Comparison of ENCODE assay signal across 10 cellular contexts in the genomic region with DNA sequence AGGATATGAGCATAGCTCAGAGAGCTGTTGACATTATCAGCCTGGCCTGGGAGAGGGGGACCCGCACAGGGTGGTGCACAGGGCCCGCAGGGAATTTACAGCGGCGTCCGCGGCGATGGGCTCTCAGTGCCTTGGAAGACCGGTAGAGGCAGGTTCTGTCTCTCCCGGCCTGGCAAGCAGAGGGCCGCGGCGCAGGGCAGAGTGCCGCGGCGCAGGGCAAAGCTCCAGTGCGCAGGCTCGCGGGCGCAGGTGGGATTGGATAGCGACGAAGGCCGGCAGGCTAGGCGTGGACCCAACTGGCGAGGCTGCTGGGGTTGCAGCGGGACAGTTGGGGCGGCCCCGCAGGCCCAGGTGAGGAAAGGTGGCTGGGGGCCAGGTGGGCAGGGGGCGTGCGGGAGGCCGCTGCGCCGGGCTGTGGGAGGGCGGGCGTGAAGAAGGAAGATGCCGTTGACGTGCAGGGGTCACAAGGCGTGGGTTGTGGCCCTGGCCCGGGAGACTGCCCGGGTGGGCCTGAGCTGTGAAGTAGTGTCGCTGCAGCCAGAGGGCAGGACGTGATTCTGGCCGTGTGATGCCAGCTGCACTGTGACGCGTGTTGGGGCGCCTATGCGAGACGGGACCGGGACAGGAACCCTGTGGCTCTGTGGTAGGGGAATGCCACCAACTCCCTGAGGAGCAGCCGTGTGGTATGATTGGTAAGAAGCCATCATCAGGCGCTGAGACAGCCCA. TPM values are rescaled to one million over a fixed set of nuclear protein-coding genes. Genes with fewer than 3 reads are reported as not detected.
DNase-seq lines count a peak whose midpoint lies in the region; ATAC-seq, FAIRE-seq and TF ChIP-seq lines count a peak whose summit lies in the region.
"Not testable (repeated sequence)": the region's sequence is repeated elsewhere in the genome, so short reads cannot be mapped to it uniquely, and the experiment has no call there.
"Had no signal": no experiment of that assay in that cellular context is flagged by ENCODE, and none has a peak within 500 bp of the region (broad histone marks: within the 10 kb centered on the region; RNA-seq: fewer than 3 reads in every experiment).

A gene with protein sequence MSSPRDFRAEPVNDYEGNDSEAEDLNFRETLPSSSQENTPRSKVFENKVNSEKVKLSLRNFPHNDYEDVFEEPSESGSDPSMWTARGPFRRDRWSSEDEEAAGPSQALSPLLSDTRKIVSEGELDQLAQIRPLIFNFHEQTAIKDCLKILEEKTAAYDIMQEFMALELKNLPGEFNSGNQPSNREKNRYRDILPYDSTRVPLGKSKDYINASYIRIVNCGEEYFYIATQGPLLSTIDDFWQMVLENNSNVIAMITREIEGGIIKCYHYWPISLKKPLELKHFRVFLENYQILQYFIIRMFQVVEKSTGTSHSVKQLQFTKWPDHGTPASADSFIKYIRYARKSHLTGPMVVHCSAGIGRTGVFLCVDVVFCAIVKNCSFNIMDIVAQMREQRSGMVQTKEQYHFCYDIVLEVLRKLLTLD (plus strand): TSS at position 278 of the 726 bp plus-strand sequence. CDS start 21,072 bp downstream, outside the sequence.

- CTCF ChIA-PET in activated CD4-positive, alpha-beta T cell treated with anti-CD3 and anti-CD28 coated beads, Interleukin-2, amount 10 ng/mL, durations not matched to agents 7 days and 5 days (lab: Charles Lee): not testable (repeated sequence)

- POLR2A ChIA-PET in activated CD4-positive, alpha-beta T cell treated with anti-CD3 and anti-CD28 coated beads, Interleukin-2, amount 10 ng/mL, durations not matched to agents 7 days and 5 days (lab: Charles Lee): not testable (repeated sequence)

- intact Hi-C loops in breast epithelium (cut with DNase I; ENCODE audit: low total_unique reads): not testable (repeated sequence)

- H3K36me3 Mint-ChIP-seq in activated CD4-positive, alpha-beta T cell treated with anti-CD3 and anti-CD28 coated beads, Interleukin-2, amount 10 ng/mL, durations not matched to agents 7 days and 5 days (ENCODE audit: low read depth): not testable (repeated sequence)

- peak; percentile 17; the same call in 1 of the 2 replicates for TF ChIP-seq CTCF in 22Rv1 (IDR thresholded peaks at IDR 0.05)
- not testable (repeated sequence) for TF ChIP-seq CTCF in breast epithelium (IDR thresholded peaks at IDR 0.05); foreskin keratinocyte (conservative IDR thresholded peaks at IDR 0.05)

- not testable (repeated sequence) for H3K36me3 ChIP-seq in breast epithelium; small intestine (ENCODE audit: control insufficient read depth in 2 of 2, insufficient read depth in 2 of 2, low read length in 2 of 2)

- ATAC-seq in GM18520 (IDR thresholded peaks at IDR 0.05; ENCODE audit: unreplicated experiment): peak; percentile 37
- ATAC-seq in foreskin keratinocyte: peak; percentile 82

- H3K27ac ChIP-seq in 22Rv1; breast epithelium; foreskin keratinocyte; small intestine (ENCODE audit: low read depth in 1 of 2, low read length in 1 of 2): not testable (repeated sequence)

- not testable (repeated sequence) for H3K27ac Mint-ChIP-seq in activated CD4-positive, alpha-beta T cell treated with anti-CD3 and anti-CD28 coated beads, Interleukin-2, amount 10 ng/mL, durations not matched to agents 7 days and 5 days

- H3K9me3 Mint-ChIP-seq in activated CD4-positive, alpha-beta T cell treated with anti-CD3 and anti-CD28 coated beads, Interleukin-2, amount 10 ng/mL, durations not matched to agents 7 days and 5 days: not testable (repeated sequence)

- not testable (repeated sequence) for H3K9me3 ChIP-seq in breast epithelium; small intestine (ENCODE audit: control insufficient read depth, low read depth)

- H3K27me3 Mint-ChIP-seq in activated CD4-positive, alpha-beta T cell treated with anti-CD3 and anti-CD28 coated beads, Interleukin-2, amount 10 ng/mL, durations not matched to agents 7 days and 5 days: not testable (repeated sequence)

- not testable (repeated sequence) for H3K4me1 Mint-ChIP-seq in activated CD4-positive, alpha-beta T cell treated with anti-CD3 and anti-CD28 coated beads, Interleukin-2, amount 10 ng/mL, durations not matched to agents 7 days and 5 days

- WGBS in small intestine, 3 donors: 21 to 35% (median 28%) methylated on average over 18 to 23 of the region's 50 CpGs

- not testable (repeated sequence) for FAIRE-seq in small intestine (lab: Jason Lieb, UNC)

- H3K4me1 ChIP-seq in breast epithelium; foreskin keratinocyte; small intestine (ENCODE audit: control insufficient read depth in 2 of 2, insufficient read depth in 1 of 2, low read depth in 1 of 2, low read length in 1 of 2): not testable (repeated sequence)

- H3K4me3 Mint-ChIP-seq in activated CD4-positive, alpha-beta T cell treated with anti-CD3 and anti-CD28 coated beads, Interleukin-2, amount 10 ng/mL, durations not matched to agents 7 days and 5 days: peak within 1 kb of the TSS; percentile 65

- peak; percentile 56 for DNase-seq in HK-2 (ENCODE audit: unreplicated experiment)
- peak; percentile 14 for DNase-seq in activated CD4-positive, alpha-beta T cell treated with anti-CD3 and anti-CD28 coated beads, Interleukin-2, amount 10 ng/mL, durations not matched to agents 7 days and 5 days
- peak; percentile 40 to 60 for DNase-seq in breast epithelium (ENCODE audit: low spot score in 2 of 2)
- DNase-seq in foreskin keratinocyte: peak in 1 of 2 donors; percentile 6
- DNase-seq in medulla oblongata (ENCODE audit: extremely low spot score): peak; percentile 18
- peak; percentile 44 for DNase-seq in small intestine

- H3K27me3 ChIP-seq in breast epithelium; foreskin keratinocyte; small intestine (ENCODE audit: control insufficient read depth in 2 of 2, insufficient read depth in 2 of 2, low read length in 2 of 2): not testable (repeated sequence)

- peak within 1 kb of the TSS in 2 of 3 donors; percentile 39 to 58 for H3K4me3 ChIP-seq in breast epithelium
- H3K4me3 ChIP-seq in small intestine (ENCODE audit: low read depth in 1 of 2, low read length in 2 of 2): not testable (repeated sequence)

- not testable (repeated sequence) for TF ChIP-seq POLR2A in breast epithelium (IDR thresholded peaks at IDR 0.05)

RNA-seq across cellular contexts. Expression of the gene that starts here (rescaled TPM):
- total RNA-seq in activated CD4-positive, alpha-beta T cell treated with anti-CD3 and anti-CD28 coated beads, Interleukin-2, amount 10 ng/mL, durations not matched to agents 7 days and 5 days: under 1 TPM; 0.25 to 0.85 TPM
- total RNA-seq in breast epithelium: 10 to 100 TPM in 1 of 3 donors, 1 to 10 TPM in 1, under 1 TPM in 1; 0.64 to 14.8 (median 5.6) TPM
- 5.4 TPM in 2 replicates for total RNA-seq in foreskin keratinocyte
- 2.0 and 2.4 TPM in 2 replicates for polyA plus RNA-seq in foreskin keratinocyte
- under 1 TPM; 0.45 to 0.81 (median 0.75) TPM for polyA plus RNA-seq in small intestine
- total RNA-seq: LHCN-M2 had no signal
- polyA plus RNA-seq: hepatocyte had no signal

Comparison
In these comparisons a context has a peak if more than half of its experiments do, and no peak if none do; other contexts are left out.
1. Peak in DNase-seq in activated CD4-positive, alpha-beta T cell treated with anti-CD3 and anti-CD28 coated beads, Interleukin-2, amount 10 ng/mL, durations not matched to agents 7 days and 5 days; RNA of the gene not detected or under 1 TPM.
2. Peak in DNase-seq in small intestine; RNA of the gene not detected or under 1 TPM.